Comparison of ENCODE assay signal across 1 cellular context in the genomic region with DNA sequence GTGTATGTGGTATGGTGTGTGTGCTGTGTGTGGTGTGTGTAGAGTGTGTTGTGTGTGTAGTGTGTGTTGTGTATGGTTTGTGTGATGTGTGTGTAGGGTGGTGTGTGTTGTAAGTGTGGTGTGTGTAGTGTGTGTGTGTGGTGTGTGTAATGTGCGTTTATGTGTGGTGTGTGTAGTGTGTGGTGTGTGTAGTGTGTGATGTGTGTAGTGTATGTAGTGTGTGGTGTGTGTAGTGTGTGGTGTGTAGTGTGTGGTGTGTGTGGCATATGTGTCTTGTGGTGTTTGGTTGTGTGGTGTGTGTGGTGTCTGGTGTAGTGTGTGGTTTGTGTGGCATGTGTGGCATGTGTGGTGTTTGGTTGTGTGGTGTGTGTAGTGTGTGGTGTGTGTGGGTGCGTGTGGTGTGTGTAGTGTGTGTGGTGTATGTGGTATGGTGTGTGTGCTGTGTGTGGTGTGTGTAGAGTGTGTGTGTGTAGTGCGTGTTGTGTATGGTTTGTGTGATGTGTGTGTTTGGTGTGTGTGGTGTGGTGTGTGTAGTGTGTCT.
TF ChIP-seq lines count a peak whose summit lies in the region.

No MANE protein-coding gene starts in this region.

TF ChIP-seq in HepG2, 621 proteins besides CTCF, POLR2A, EP300 and RAD21 (continued from another document):
- TF ChIP-seq, protein P1, sequence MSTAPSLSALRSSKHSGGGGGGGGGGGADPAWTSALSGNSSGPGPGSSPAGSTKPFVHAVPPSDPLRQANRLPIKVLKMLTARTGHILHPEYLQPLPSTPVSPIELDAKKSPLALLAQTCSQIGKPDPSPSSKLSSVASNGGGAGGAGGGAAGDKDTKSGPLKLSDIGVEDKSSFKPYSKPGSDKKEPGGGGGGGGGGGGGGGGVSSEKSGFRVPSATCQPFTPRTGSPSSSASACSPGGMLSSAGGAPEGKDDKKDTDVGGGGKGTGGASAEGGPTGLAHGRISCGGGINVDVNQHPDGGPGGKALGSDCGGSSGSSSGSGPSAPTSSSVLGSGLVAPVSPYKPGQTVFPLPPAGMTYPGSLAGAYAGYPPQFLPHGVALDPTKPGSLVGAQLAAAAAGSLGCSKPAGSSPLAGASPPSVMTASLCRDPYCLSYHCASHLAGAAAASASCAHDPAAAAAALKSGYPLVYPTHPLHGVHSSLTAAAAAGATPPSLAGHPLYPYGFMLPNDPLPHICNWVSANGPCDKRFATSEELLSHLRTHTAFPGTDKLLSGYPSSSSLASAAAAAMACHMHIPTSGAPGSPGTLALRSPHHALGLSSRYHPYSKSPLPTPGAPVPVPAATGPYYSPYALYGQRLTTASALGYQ (CRISPR knock-in tag; IDR thresholded peaks at IDR 0.05) = no peak
- TF ChIP-seq ZNF761 (CRISPR knock-in tag; conservative IDR thresholded peaks at IDR 0.05) = no peak
- TF ChIP-seq ZNF225 (CRISPR knock-in tag; IDR thresholded peaks at IDR 0.05) = no peak
- no peak for TF ChIP-seq POGZ (CRISPR knock-in tag; IDR thresholded peaks at IDR 0.05)
- TF ChIP-seq CAMTA2 (CRISPR knock-in tag; IDR thresholded peaks at IDR 0.05; ENCODE audit: borderline replicate concordance) = no peak
- TF ChIP-seq CHCHD3 (CRISPR knock-in tag; IDR thresholded peaks at IDR 0.05) = peak; percentile 55; the same call in 1 of the 2 replicates
- no peak for TF ChIP-seq STAG1 (CRISPR knock-in tag; IDR thresholded peaks at IDR 0.05)
- TF ChIP-seq, protein P2, sequence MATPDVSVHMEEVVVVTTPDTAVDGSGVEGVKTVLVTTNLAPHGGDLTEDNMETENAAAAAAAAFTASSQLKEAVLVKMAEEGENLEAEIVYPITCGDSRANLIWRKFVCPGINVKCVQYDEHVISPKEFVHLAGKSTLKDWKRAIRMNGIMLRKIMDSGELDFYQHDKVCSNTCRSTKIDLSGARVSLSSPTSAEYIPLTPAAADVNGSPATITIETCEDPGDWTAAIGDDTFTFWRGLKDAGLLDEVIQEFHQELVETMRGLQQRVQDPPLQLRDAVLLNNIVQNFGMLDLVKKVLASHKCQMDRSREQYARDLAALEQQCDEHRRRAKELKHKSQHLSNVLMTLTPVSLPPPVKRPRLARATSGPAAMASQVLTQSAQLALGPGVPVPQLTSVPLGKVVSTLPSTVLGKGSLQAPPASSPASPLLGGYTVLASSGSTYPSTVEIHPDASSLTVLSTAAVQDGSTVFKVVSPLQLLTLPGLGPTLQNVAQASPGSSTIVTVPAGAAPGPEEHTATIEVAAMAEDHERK (CRISPR knock-in tag; IDR thresholded peaks at IDR 0.05; ENCODE audit: low read depth) = no peak
- TF ChIP-seq FOXA1 (IDR thresholded peaks at IDR 0.05) = peak; percentile 11; the same call in 1 of the 2 replicates
- no peak for TF ChIP-seq FOXA1 (CRISPR knock-in tag; IDR thresholded peaks at IDR 0.05)
- TF ChIP-seq, protein P3, sequence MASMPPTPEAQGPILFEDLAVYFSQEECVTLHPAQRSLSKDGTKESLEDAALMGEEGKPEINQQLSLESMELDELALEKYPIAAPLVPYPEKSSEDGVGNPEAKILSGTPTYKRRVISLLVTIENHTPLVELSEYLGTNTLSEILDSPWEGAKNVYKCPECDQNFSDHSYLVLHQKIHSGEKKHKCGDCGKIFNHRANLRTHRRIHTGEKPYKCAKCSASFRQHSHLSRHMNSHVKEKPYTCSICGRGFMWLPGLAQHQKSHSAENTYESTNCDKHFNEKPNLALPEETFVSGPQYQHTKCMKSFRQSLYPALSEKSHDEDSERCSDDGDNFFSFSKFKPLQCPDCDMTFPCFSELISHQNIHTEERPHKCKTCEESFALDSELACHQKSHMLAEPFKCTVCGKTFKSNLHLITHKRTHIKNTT (CRISPR knock-in tag; IDR thresholded peaks at IDR 0.05) = no peak
- TF ChIP-seq, protein P4, sequence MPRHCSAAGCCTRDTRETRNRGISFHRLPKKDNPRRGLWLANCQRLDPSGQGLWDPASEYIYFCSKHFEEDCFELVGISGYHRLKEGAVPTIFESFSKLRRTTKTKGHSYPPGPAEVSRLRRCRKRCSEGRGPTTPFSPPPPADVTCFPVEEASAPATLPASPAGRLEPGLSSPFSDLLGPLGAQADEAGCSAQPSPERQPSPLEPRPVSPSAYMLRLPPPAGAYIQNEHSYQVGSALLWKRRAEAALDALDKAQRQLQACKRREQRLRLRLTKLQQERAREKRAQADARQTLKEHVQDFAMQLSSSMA (CRISPR knock-in tag; IDR thresholded peaks at IDR 0.05) = no peak
